19 cellular contexts compared by ENCODE assay signal in the genomic region with DNA sequence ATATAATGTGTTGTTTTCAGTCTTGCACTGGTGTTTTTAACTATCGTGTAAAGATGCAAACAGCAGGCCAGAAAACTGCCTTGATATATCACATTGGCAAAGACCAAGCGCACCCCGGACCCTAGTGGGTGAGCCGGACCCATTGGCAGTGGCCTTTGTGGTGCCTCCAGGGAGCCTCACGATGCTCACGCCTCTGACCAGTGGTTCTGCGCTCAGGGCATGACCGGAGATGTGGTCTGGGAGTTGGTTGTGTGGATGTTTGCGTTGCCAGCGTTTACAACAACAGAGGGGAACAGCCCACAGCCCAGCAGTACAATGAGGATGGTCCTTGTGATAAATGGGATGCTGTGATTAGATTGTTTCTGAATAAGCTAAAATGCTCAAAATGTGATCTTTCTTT. TPM values are rescaled to one million over a fixed set of nuclear protein-coding genes. Genes with fewer than 3 reads are reported as not detected.
A peak's percentile ranks its signal among the peaks of the same experiment; 100 is the strongest.
DNase-seq lines count a peak whose midpoint lies in the region; ATAC-seq and TF ChIP-seq lines count a peak whose summit lies in the region.
"Had no signal": no experiment of that assay in that cellular context is flagged by ENCODE, and none has a peak within 500 bp of the region (broad histone marks: within the 10 kb centered on the region; RNA-seq: fewer than 3 reads in every experiment).

No MANE protein-coding gene starts in this region.

- H3K36me3 Mint-ChIP-seq in CD4-positive, alpha-beta T cell (ENCODE audit: low read depth): peaks cover 52% of the 10 kb centered on the region
- H3K36me3 Mint-ChIP-seq in endothelial cell (ENCODE audit: low read depth, unreplicated experiment): peaks cover 20% of the 10 kb centered on the region
- no peaks in the 10 kb centered on the region for H3K36me3 Mint-ChIP-seq in nephron (ENCODE audit: low read depth)

- TF ChIP-seq CTCF in CD4-positive, alpha-beta T cell (IDR thresholded peaks at IDR 0.05): no peak
- TF ChIP-seq CTCF in Panc1 (IDR thresholded peaks at IDR 0.05) (no peak), endothelial cell (IDR thresholded peaks at IDR 0.05; ENCODE audit: unreplicated experiment) (no peak), nephron (IDR thresholded peaks at IDR 0.05; ENCODE audit: unreplicated experiment in 3 of 3) (no peak)

- CTCF ChIA-PET in CD4-positive, alpha-beta T cell (lab: Charles Lee): no interaction called here
- CTCF ChIA-PET in Panc1 (lab: Charles Lee): no interaction called here

- no peaks in the 10 kb centered on the region for H3K9me3 ChIP-seq in CD4-positive, alpha-beta T cell (ENCODE audit: control insufficient read depth, low read length)
- H3K9me3 ChIP-seq in Panc1 (ENCODE audit: control insufficient read depth, insufficient read depth, low read depth, low read length): no peaks in the 10 kb centered on the region
- H3K9me3 ChIP-seq: Peyer's patch had no signal

- POLR2A ChIA-PET in CD4-positive, alpha-beta T cell (lab: Charles Lee): no interaction called here
- POLR2A ChIA-PET in Panc1 (lab: Charles Lee): no interaction called here

- H3K27me3 Mint-ChIP-seq in CD4-positive, alpha-beta T cell: no peaks in the 10 kb centered on the region
- peaks cover 9% of the 10 kb centered on the region for H3K27me3 Mint-ChIP-seq in endothelial cell (ENCODE audit: unreplicated experiment)
- peaks cover 23% of the 10 kb centered on the region for H3K27me3 Mint-ChIP-seq in nephron (ENCODE audit: low read depth)
- H3K27me3 Mint-ChIP-seq: IgD-negative memory B cell had no signal

- H3K4me3 Mint-ChIP-seq in CD4-positive, alpha-beta T cell: no peak overlapping the region
- H3K4me3 Mint-ChIP-seq in endothelial cell (ENCODE audit: unreplicated experiment) (peak overlapping the region; percentile 62), nephron (no peak overlapping the region)

- H3K4me1 ChIP-seq in Panc1 (ENCODE audit: control insufficient read depth, insufficient read depth, low read length): no peaks in the 10 kb centered on the region

- H3K9me3 Mint-ChIP-seq in CD4-positive, alpha-beta T cell: no peaks in the 10 kb centered on the region
- H3K9me3 Mint-ChIP-seq in endothelial cell (ENCODE audit: unreplicated experiment): no peaks in the 10 kb centered on the region
- H3K9me3 Mint-ChIP-seq in nephron: no peaks in the 10 kb centered on the region
- H3K9me3 Mint-ChIP-seq: IgD-negative memory B cell had no signal

- H3K27ac Mint-ChIP-seq in CD4-positive, alpha-beta T cell: peak overlapping the region; percentile 72
- peak overlapping the region; percentile 43 for H3K27ac Mint-ChIP-seq in endothelial cell (ENCODE audit: unreplicated experiment)
- H3K27ac Mint-ChIP-seq in nephron: peak overlapping the region in 2 of 3 experiments; percentile 35

- intact Hi-C loops in CD4-positive, alpha-beta T cell (cut with DNase I, micrococcal nuclease): no loop called here
- intact Hi-C loops in Panc1 (cut with micrococcal nuclease; ENCODE audit: unreplicated experiment): no loop called here

- no peaks in the 10 kb centered on the region for H3K27me3 ChIP-seq in CD4-positive, alpha-beta T cell (ENCODE audit: control insufficient read depth, insufficient read depth, low read length)
- no peaks in the 10 kb centered on the region for H3K27me3 ChIP-seq in Panc1 (ENCODE audit: control insufficient read depth, insufficient read depth, low read length)
- H3K27me3 ChIP-seq: Peyer's patch had no signal

- TSS peak; percentile 79 for BruUV-seq in Panc1 (replicated peaks; lab: Mats Ljungman, UMichigan)

- ATAC-seq in CD4-positive, alpha-beta T cell (ENCODE audit: poor library complexity): no peak
- no peak; the same call in 1 of the 2 replicates for ATAC-seq in Panc1
- ATAC-seq in HG03025 (IDR thresholded peaks at IDR 0.05; ENCODE audit: low FRiP score, unreplicated experiment): no peak
- no peak for ATAC-seq in HG03354 (IDR thresholded peaks at IDR 0.05; ENCODE audit: poor library complexity, severe bottlenecking, unreplicated experiment)

- H3K4me3 ChIP-seq in Panc1 (ENCODE audit: low read depth in 2 of 2, low read length in 2 of 2): no peak overlapping the region
- H3K4me3 ChIP-seq: Peyer's patch had no signal

- H3K4me1 Mint-ChIP-seq in CD4-positive, alpha-beta T cell (ENCODE audit: low read depth): peaks cover 45% of the 10 kb centered on the region
- H3K4me1 Mint-ChIP-seq in endothelial cell (ENCODE audit: unreplicated experiment) (peaks cover 14% of the 10 kb centered on the region), nephron (peaks cover 29% of the 10 kb centered on the region)

- in situ Hi-C loops in Panc1 (cut with HindIII; ENCODE audit: low pct_unique_long_range_greater_than_20kb, low sequenced_read_pairs): no loop called here

- no peak overlapping the region for H3K27ac ChIP-seq in CD4-positive, alpha-beta T cell (ENCODE audit: low read depth, low read length)
- H3K27ac ChIP-seq in Panc1 (ENCODE audit: low read length): no peak overlapping the region
- H3K27ac ChIP-seq: HL-60, Peyer's patch had no signal

- no peak for DNase-seq in CD4-positive, alpha-beta T cell
- DNase-seq in Panc1 (ENCODE audit: low read depth, low spot score) (no peak), endothelial cell (ENCODE audit: low spot score) (no peak), CD1c-positive myeloid dendritic cell (ENCODE audit: extremely low spot score) (no peak)
- DNase-seq: DND-41, H7, Kasumi-1, NCI-H1105 treated with DMSO at 0.1 percent for 48 hours, NCI-H1694 treated with DMSO at 0.1 percent for 48 hours, NCI-H2107, NCI-H226, NCI-H524 treated with DMSO at 0.1 percent for 48 hours, Peyer's patch, Right ventricle myocardium superior had no signal

- no peaks in the 10 kb centered on the region for H3K36me3 ChIP-seq in Panc1 (ENCODE audit: control insufficient read depth, insufficient read depth, low read length)
- H3K36me3 ChIP-seq: Peyer's patch had no signal

RNA-seq across cellular contexts. Expression of gene NFATC1, which starts 32.6 kb away (rescaled TPM):
- 100 to 1,000 TPM; 107 to 113 TPM for total RNA-seq in CD4-positive, alpha-beta T cell
- total RNA-seq in Panc1 (2021; ENCODE audit: unreplicated experiment) (30.8 TPM), endothelial cell (ENCODE audit: unreplicated experiment) (40.6 TPM)
- 38.3 TPM for polyA plus RNA-seq in Panc1 (2012; ENCODE audit: insufficient read length)
